ENCODE assay signal across 8 cellular contexts in the genomic region with DNA sequence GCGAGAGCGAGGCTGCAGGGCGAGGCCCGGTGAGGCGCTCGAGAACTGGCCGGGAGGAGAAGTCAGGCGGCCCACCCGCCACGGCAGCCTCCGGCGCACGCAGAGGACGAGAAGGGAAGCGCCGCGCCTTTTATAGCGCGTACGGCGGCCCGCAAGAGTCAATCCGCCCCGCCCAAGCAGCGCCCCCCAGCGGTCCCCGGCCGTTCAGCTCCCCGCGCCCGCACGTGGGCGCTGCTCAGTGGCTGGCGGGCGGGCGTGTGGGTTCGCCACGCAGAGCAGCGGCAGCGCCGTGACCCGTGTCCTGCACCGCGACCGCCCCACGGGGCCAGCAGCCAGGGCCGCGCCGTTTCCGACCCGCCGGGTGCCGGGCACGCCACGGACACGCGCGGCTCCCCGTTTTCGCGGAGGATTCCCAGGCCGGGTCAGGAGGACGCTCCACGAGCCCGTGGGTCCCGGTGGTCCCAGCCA. TPM values are rescaled to one million over a fixed set of nuclear protein-coding genes. Genes with fewer than 3 reads are reported as not detected.
A peak's percentile ranks its signal among the peaks of the same experiment; 100 is the strongest.
DNase-seq lines count a peak whose midpoint lies in the region; ATAC-seq, FAIRE-seq and TF ChIP-seq lines count a peak whose summit lies in the region.

No MANE protein-coding gene starts in this region.

- FAIRE-seq in A549 (lab: Jason Lieb, UNC): no peak

- H3K9me3 ChIP-seq in A549: no peaks in the 10 kb centered on the region

- CTCF ChIA-PET in A549 (lab: Yijun Ruan, JAX): interaction anchor here (0.7 to 6.0 kb wide), 30 partner anchors 9 to 327 kb away, joined by 3 to 50 read pairs (median 6); a partner anchor contains a TSS

- peak; percentile 81 to 91 for DNase-seq in A549 (ENCODE audit: low read depth in 1 of 2, low spot score in 1 of 2)
- peak; percentile 91 for DNase-seq in NCI-H2227 (lab: John Stamatoyannopoulos, UW; ENCODE audit: unreplicated experiment)
- DNase-seq in cerebellar cortex (ENCODE audit: low spot score): peak; percentile 74
- DNase-seq in kidney tubule cell (ENCODE audit: low spot score): peak; percentile 89
- DNase-seq in stimulated activated CD4-positive, alpha-beta T cell treated with anti-CD3 and anti-CD28 coated beads, Interleukin-15, amount 100 ng/mL, for 48 hours (ENCODE audit: low read depth in 2 of 2): peak; percentile 83 to 84

- WGBS in A549 (ENCODE audit: missing lambda C conversion rate): 0% methylated on average over 2 of the region's 66 CpGs

- peak; percentile 90 for TF ChIP-seq CTCF in A549 (IDR thresholded peaks at IDR 0.05)

- TF ChIP-seq POLR2A in A549 (IDR thresholded peaks at IDR 0.05; ENCODE audit: low read length): peak; percentile 99

- POLR2A ChIA-PET in A549 (lab: Yijun Ruan, JAX): interaction anchor here (0.5 to 2.7 kb wide), 25 partner anchors 8 to 365 kb away, joined by 3 to 30 read pairs (median 4); a partner anchor contains a TSS

- H3K4me2 ChIP-seq in A549: peak overlapping the region; percentile 97

- TF ChIP-seq EP300 in A549 (IDR thresholded peaks at IDR 0.05): no peak

- peak overlapping the region; percentile 91 for H3K4me3 ChIP-seq in A549

- H3K4me1 ChIP-seq in A549: peaks cover 41% of the 10 kb centered on the region

- peak; percentile 61 to 70 for ATAC-seq in A549
- ATAC-seq in GM18517 (IDR thresholded peaks at IDR 0.05; ENCODE audit: unreplicated experiment): peak; percentile 70
- peak; percentile 71 for ATAC-seq in HG03066 (IDR thresholded peaks at IDR 0.05; ENCODE audit: low read depth, unreplicated experiment)
- peak; percentile 68 to 77 for ATAC-seq in activated CD4-positive, CD25-positive, alpha-beta regulatory T cell treated with anti-CD3 and anti-CD28 coated beads, Interleukin-2, amount 50 U/mL, for 24 hours

- 0 out of 5 replicates have a peak, but pooled peaks of 1 of the 2 experiments have one; percentile 19 for TF ChIP-seq RAD21 in A549 (conservative IDR thresholded peaks at IDR 0.05 in 1 of 2, IDR thresholded peaks at IDR 0.05 in 1 of 2)

- peak overlapping the region; percentile 99 to 100 for H3K27ac ChIP-seq in A549

TF ChIP-seq in A549, 52 proteins besides CTCF, POLR2A, EP300 and RAD21 (continues in another document):
- TF ChIP-seq HOXB5 (CRISPR knock-in tag; IDR thresholded peaks at IDR 0.05): peak; percentile 84
- 0 out of 2 replicates have a peak, but pooled peaks have one; percentile 19 for TF ChIP-seq ESRRA (IDR thresholded peaks at IDR 0.05; ENCODE audit: borderline replicate concordance, low read length)
- TF ChIP-seq, protein P1, sequence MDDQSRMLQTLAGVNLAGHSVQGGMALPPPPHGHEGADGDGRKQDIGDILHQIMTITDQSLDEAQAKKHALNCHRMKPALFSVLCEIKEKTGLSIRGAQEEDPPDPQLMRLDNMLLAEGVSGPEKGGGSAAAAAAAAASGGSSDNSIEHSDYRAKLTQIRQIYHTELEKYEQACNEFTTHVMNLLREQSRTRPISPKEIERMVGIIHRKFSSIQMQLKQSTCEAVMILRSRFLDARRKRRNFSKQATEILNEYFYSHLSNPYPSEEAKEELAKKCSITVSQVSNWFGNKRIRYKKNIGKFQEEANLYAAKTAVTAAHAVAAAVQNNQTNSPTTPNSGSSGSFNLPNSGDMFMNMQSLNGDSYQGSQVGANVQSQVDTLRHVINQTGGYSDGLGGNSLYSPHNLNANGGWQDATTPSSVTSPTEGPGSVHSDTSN (IDR thresholded peaks at IDR 0.05): peak; percentile 80
- TF ChIP-seq FOXS1 (CRISPR knock-in tag; IDR thresholded peaks at IDR 0.05): no peak
- no peak for TF ChIP-seq RCOR1 (IDR thresholded peaks at IDR 0.05; ENCODE audit: low read depth, low read length)
- TF ChIP-seq MYC (IDR thresholded peaks at IDR 0.05; ENCODE audit: borderline replicate concordance, low read length): peak; percentile 100
- peak in 1 of 2 experiments; percentile 18; a peak in 1 of 4 replicates for TF ChIP-seq CEBPB (IDR thresholded peaks at IDR 0.05)
- TF ChIP-seq PHF8 (IDR thresholded peaks at IDR 0.05; ENCODE audit: borderline replicate concordance, low read depth): no peak
- no peak for TF ChIP-seq CBX2 (IDR thresholded peaks at IDR 0.05; ENCODE audit: borderline replicate concordance, low read depth)
- TF ChIP-seq FOSL2 (IDR thresholded peaks at IDR 0.05): no peak
- TF ChIP-seq FOSL2 (CRISPR knock-in tag; IDR thresholded peaks at IDR 0.05): peak; percentile 58
- TF ChIP-seq, protein P2, sequence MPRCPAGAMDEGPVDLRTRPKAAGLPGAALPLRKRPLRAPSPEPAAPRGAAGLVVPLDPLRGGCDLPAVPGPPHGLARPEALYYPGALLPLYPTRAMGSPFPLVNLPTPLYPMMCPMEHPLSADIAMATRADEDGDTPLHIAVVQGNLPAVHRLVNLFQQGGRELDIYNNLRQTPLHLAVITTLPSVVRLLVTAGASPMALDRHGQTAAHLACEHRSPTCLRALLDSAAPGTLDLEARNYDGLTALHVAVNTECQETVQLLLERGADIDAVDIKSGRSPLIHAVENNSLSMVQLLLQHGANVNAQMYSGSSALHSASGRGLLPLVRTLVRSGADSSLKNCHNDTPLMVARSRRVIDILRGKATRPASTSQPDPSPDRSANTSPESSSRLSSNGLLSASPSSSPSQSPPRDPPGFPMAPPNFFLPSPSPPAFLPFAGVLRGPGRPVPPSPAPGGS (IDR thresholded peaks at IDR 0.05): peak; percentile 100
- peak; percentile 93 for TF ChIP-seq TFCP2L1 (CRISPR knock-in tag; IDR thresholded peaks at IDR 0.05)
- TF ChIP-seq, protein P3, sequence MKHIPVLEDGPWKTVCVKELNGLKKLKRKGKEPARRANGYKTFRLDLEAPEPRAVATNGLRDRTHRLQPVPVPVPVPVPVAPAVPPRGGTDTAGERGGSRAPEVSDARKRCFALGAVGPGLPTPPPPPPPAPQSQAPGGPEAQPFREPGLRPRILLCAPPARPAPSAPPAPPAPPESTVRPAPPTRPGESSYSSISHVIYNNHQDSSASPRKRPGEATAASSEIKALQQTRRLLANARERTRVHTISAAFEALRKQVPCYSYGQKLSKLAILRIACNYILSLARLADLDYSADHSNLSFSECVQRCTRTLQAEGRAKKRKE (CRISPR knock-in tag; IDR thresholded peaks at IDR 0.05; ENCODE audit: low read depth): peak; percentile 59; the same call in 1 of the 2 replicates
- no peak for TF ChIP-seq EHMT2 (IDR thresholded peaks at IDR 0.05; ENCODE audit: low read depth)
- TF ChIP-seq TP53 (CRISPR knock-in tag; IDR thresholded peaks at IDR 0.05): peak; percentile 88
- TF ChIP-seq SMC3 (IDR thresholded peaks at IDR 0.05): peak; percentile 19; the same call in 2 of the 3 replicates
- TF ChIP-seq, protein P4, sequence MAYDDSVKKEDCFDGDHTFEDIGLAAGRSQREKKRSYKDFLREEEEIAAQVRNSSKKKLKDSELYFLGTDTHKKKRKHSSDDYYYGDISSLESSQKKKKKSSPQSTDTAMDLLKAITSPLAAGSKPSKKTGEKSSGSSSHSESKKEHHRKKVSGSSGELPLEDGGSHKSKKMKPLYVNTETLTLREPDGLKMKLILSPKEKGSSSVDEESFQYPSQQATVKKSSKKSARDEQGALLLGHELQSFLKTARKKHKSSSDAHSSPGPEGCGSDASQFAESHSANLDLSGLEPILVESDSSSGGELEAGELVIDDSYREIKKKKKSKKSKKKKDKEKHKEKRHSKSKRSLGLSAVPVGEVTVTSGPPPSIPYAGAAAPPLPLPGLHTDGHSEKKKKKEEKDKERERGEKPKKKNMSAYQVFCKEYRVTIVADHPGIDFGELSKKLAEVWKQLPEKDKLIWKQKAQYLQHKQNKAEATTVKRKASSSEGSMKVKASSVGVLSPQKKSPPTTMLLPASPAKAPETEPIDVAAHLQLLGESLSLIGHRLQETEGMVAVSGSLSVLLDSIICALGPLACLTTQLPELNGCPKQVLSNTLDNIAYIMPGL (CRISPR knock-in tag; IDR thresholded peaks at IDR 0.05; ENCODE audit: borderline replicate concordance): peak; percentile 33; the same call in 1 of the 2 replicates
- TF ChIP-seq NPAS2 (CRISPR knock-in tag; IDR thresholded peaks at IDR 0.05; ENCODE audit: borderline replicate concordance): peak; percentile 88

RNA-seq across cellular contexts. Expression of a gene that starts 14.6 kb away (rescaled TPM):
- not detected in 2 replicates for polyA plus RNA-seq in A549 (2011; rRNA removed)
- not detected in 2 replicates for polyA plus RNA-seq in A549 (2012; cell fraction: cytosol; rRNA removed)
- not detected in 2 replicates for polyA plus RNA-seq in A549 (2012; cell fraction: nucleus; rRNA removed)
- not detected in 3 replicates for polyA plus RNA-seq in A549 (2017; fragmentation: RNase III; extraction: RNeasy Plus Mini Kit Qiagen cat#74134 plus additional on column Dnase treatment)
- not detected in 2 replicates for polyA minus RNA-seq in A549 (2011; rRNA and poly(A)+ RNA removed)

RNA-seq across cellular contexts. Expression of a gene that starts 15.7 kb away (rescaled TPM):
- polyA plus RNA-seq in A549 (2011; rRNA removed): 6.7 and 8.8 TPM in 2 replicates
- polyA plus RNA-seq in A549 (2012; cell fraction: cytosol; rRNA removed): 15.7 and 24.3 TPM in 2 replicates
- polyA plus RNA-seq in A549 (2012; cell fraction: nucleus; rRNA removed): 36.4 and 49.4 TPM in 2 replicates
- polyA plus RNA-seq in A549 (2017; fragmentation: RNase III; extraction: RNeasy Plus Mini Kit Qiagen cat#74134 plus additional on column Dnase treatment): 6.0 to 8.2 TPM (median 6.7 TPM) in 3 replicates
- polyA minus RNA-seq in A549 (2011; rRNA and poly(A)+ RNA removed): 4.8 and 7.3 TPM in 2 replicates

RNA-seq across cellular contexts. Expression of a gene that starts 20.2 kb away (rescaled TPM):
- polyA plus RNA-seq in A549 (2011; rRNA removed) (not detected in 2 replicates), A549 (2017; fragmentation: RNase III; extraction: RNeasy Plus Mini Kit Qiagen cat#74134 plus additional on column Dnase treatment) (not detected in 3 replicates)
- polyA plus RNA-seq in A549 (2012; cell fraction: cytosol; rRNA removed): not detected in 2 replicates
- polyA plus RNA-seq in A549 (2012; cell fraction: nucleus; rRNA removed): not detected in 2 replicates
- not detected in 2 replicates for polyA minus RNA-seq in A549 (2011; rRNA and poly(A)+ RNA removed)

RNA-seq across cellular contexts. Expression of a gene that starts 29.9 kb away (rescaled TPM):
- not detected in 2 replicates for polyA plus RNA-seq in A549 (2011; rRNA removed)
- not detected in 2 replicates for polyA plus RNA-seq in A549 (2012; cell fraction: cytosol; rRNA removed)
- polyA plus RNA-seq in A549 (2012; cell fraction: nucleus; rRNA removed): 0.05 TPM in 1 of 2 replicates, not detected in the other
- polyA plus RNA-seq in A549 (2017; fragmentation: RNase III; extraction: RNeasy Plus Mini Kit Qiagen cat#74134 plus additional on column Dnase treatment): not detected in 3 replicates
- not detected in 2 replicates for polyA minus RNA-seq in A549 (2011; rRNA and poly(A)+ RNA removed)

RNA-seq across cellular contexts. Expression of a gene that starts 36.2 kb away (rescaled TPM):
- polyA plus RNA-seq in A549 (2011; rRNA removed) (0.10 and 0.24 TPM in 2 replicates), A549 (2017; fragmentation: RNase III; extraction: RNeasy Plus Mini Kit Qiagen cat#74134 plus additional on column Dnase treatment) (0.07 to 0.09 TPM in 2 of 3 replicates, not detected in the other)
- 0.05 and 0.08 TPM in 2 replicates for polyA plus RNA-seq in A549 (2012; cell fraction: cytosol; rRNA removed)
- 0.18 and 0.20 TPM in 2 replicates for polyA plus RNA-seq in A549 (2012; cell fraction: nucleus; rRNA removed)
- not detected in 2 replicates for polyA minus RNA-seq in A549 (2011; rRNA and poly(A)+ RNA removed)

Comparison
In these comparisons a context has a peak if more than half of its experiments do, and no peak if none do; other contexts are left out.
1. Peak in every context shown above with its lines: DNase-seq, ATAC-seq, H3K4me3 ChIP-seq and H3K27ac ChIP-seq.